26 cellular contexts compared by ENCODE assay signal in the genomic region with DNA sequence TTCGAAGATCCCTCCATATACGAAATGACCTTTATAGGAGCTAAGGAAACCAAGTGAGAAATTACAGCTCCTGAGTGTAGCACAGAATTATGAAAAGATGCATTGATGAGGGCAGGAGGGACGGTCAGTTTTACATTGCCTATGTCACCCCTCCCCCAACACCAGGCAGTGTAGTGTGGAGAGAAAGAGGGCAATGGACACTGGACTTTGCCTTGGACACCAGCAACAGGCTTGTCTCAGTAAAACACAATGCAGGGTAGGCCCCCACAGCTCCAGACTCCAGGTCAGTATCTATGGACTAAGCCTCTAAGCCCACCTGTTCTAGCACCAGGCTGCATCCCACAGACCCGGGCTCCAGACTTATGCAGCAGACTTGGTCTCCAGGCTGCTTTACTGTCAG. TPM values are rescaled to one million over a fixed set of nuclear protein-coding genes. Genes with fewer than 3 reads are reported as not detected.
DNase-seq lines count a peak whose midpoint lies in the region; ATAC-seq, FAIRE-seq and TF ChIP-seq lines count a peak whose summit lies in the region.
"Had no signal": no experiment of that assay in that cellular context is flagged by ENCODE, and none has a peak within 500 bp of the region (broad histone marks: within the 10 kb centered on the region; RNA-seq: fewer than 3 reads in every experiment).

No MANE protein-coding gene starts in this region.

- POLR2A ChIA-PET in HepG2 (lab: Yijun Ruan, JAX): no interaction called here

- H2AFZ ChIP-seq in HepG2 (ENCODE audit: low read length) (no peak overlapping the region), trophoblast cell (ENCODE audit: insufficient read depth, low read length, poor library complexity) (no peak overlapping the region)

- in situ Hi-C loops in HepG2 (cut with HindIII; ENCODE audit: extremely low pct_ligation_motif_present, low pct_unique_long_range_greater_than_20kb): no loop called here

- TF ChIP-seq EP300 in HepG2 (IDR thresholded peaks at IDR 0.05; ENCODE audit: low read depth in 2 of 2, low read length in 2 of 2): no peak
- no peak for TF ChIP-seq EP300 in HepG2 (CRISPR knock-in tag; IDR thresholded peaks at IDR 0.05; ENCODE audit: borderline replicate concordance)

- H3K27ac ChIP-seq in HepG2 (ENCODE audit: extremely low read length, insufficient read depth, low read length) (peak overlapping the region; percentile 19), right lobe of liver (no peak overlapping the region), trophoblast cell (ENCODE audit: low read depth, low read length) (no peak overlapping the region)
- H3K27ac ChIP-seq: 22Rv1, A549, BLaER1 had no signal

- H4K91ac ChIP-seq in trophoblast cell (ENCODE audit: low read depth, low read length): no peak overlapping the region

- peak overlapping the region; percentile 27; the same call in 1 of the 2 replicates for H3K4me2 ChIP-seq in HepG2 (ENCODE audit: low read depth, low read length)
- H3K4me2 ChIP-seq in trophoblast cell (ENCODE audit: low read length): no peak overlapping the region
- H3K4me2 ChIP-seq: A549, BLaER1 had no signal

- TF ChIP-seq POLR2A in HepG2 (IDR thresholded peaks at IDR 0.05; ENCODE audit: insufficient read depth in 1 of 2, low read depth in 2 of 2, low read length in 2 of 2): no peak
- no peak for TF ChIP-seq POLR2A in right lobe of liver (IDR thresholded peaks at IDR 0.05)

- H3K79me2 ChIP-seq in HepG2 (ENCODE audit: insufficient read depth, low read length): peaks cover 13% of the 10 kb centered on the region
- H3K79me2 ChIP-seq in trophoblast cell (ENCODE audit: control insufficient read depth, insufficient read depth, low read length, poor library complexity): no peaks in the 10 kb centered on the region

- BruUV-seq in HepG2 (replicated peaks; lab: Mats Ljungman, UMichigan): no TSS peak

- no peak for TF ChIP-seq CTCF in bronchial epithelial cell (IDR thresholded peaks at IDR 0.05; ENCODE audit: insufficient read depth, low read length, severe bottlenecking)
- TF ChIP-seq CTCF in HepG2 (CRISPR knock-in tag; IDR thresholded peaks at IDR 0.05): no peak
- TF ChIP-seq CTCF in right lobe of liver (IDR thresholded peaks at IDR 0.05): no peak
- TF ChIP-seq CTCF in BE2C (IDR thresholded peaks at IDR 0.05; ENCODE audit: low read depth, low read length): no peak

- H3K9me3 ChIP-seq in HepG2 (ENCODE audit: low read length): no peaks in the 10 kb centered on the region
- H3K9me3 ChIP-seq in right lobe of liver: no peaks in the 10 kb centered on the region
- no peaks in the 10 kb centered on the region for H3K9me3 ChIP-seq in trophoblast cell (ENCODE audit: insufficient read depth, low read depth, low read length)
- no peaks in the 10 kb centered on the region for H3K9me3 ChIP-seq in BE2C
- no peaks in the 10 kb centered on the region for H3K9me3 ChIP-seq in MG63

- H3K27me3 ChIP-seq in bronchial epithelial cell (ENCODE audit: control insufficient read depth, insufficient read depth, low read length) (no peaks in the 10 kb centered on the region), HepG2 (ENCODE audit: control insufficient read depth in 1 of 2, insufficient read depth in 2 of 2, low read length in 2 of 2) (no peaks in the 10 kb centered on the region), right lobe of liver (no peaks in the 10 kb centered on the region), trophoblast cell (ENCODE audit: insufficient read depth, low read length) (no peaks in the 10 kb centered on the region), BE2C (no peaks in the 10 kb centered on the region), MG63 (no peaks in the 10 kb centered on the region)

- H3K23ac ChIP-seq in trophoblast cell (ENCODE audit: low read length): no peak overlapping the region

- DNase-seq in bronchial epithelial cell (ENCODE audit: low read depth) (no peak), HepG2 (ENCODE audit: low spot score) (peak; percentile 6), right lobe of liver (no peak), trophoblast cell (no peak), BE2C (no peak), iPS-NIHi7 (ENCODE audit: extremely low spot score) (no peak), MG63 (no peak)
- DNase-seq: AML-193; C1 segment of cervical spinal cord; CD4-positive, alpha-beta memory T cell; CD4-positive, CD25-positive, alpha-beta regulatory T cell; CD8-positive, alpha-beta memory T cell; COR-L47; DMS 273 treated with DMSO at 0.1 percent for 48 hours; DMS153; DMS53; DMS79; DND-41; EL; GDM1 had no signal

- no peak overlapping the region for H2AK5ac ChIP-seq in trophoblast cell (ENCODE audit: low read length)

- peaks cover 17% of the 10 kb centered on the region for H3K4me1 ChIP-seq in HepG2 (ENCODE audit: insufficient read depth, low read length)
- peaks cover 0 to 2% (median 0%) of the 10 kb centered on the region in 4 donors for H3K4me1 ChIP-seq in right lobe of liver
- H3K4me1 ChIP-seq in trophoblast cell (ENCODE audit: control insufficient read depth in 1 of 2, insufficient read depth in 2 of 2, low read length in 2 of 2): peaks cover 0 to 5% of the 10 kb centered on the region in 2 experiments
- H3K4me1 ChIP-seq in BE2C: no peaks in the 10 kb centered on the region
- H3K4me1 ChIP-seq: A549, BLaER1 had no signal

- H3K4ac ChIP-seq in trophoblast cell (ENCODE audit: low read depth, low read length): peak overlapping the region; percentile 17

- H2BK12ac ChIP-seq in trophoblast cell (ENCODE audit: low read length): no peak overlapping the region

- peak; percentile 7 for FAIRE-seq in bronchial epithelial cell (lab: Jason Lieb, UNC)
- no peak for FAIRE-seq in HepG2 (lab: Jason Lieb, UNC)
- FAIRE-seq: A549, GM12878, GM12892, GM18507 had no signal

- no peaks in the 10 kb centered on the region for H3K79me1 ChIP-seq in trophoblast cell (ENCODE audit: low read length)

- peak; percentile 86 for ATAC-seq in HepG2
- ATAC-seq in right lobe of liver: peak; percentile 43 to 67 (median 62)
- ATAC-seq: A549, GM12878 had no signal

- no peak overlapping the region for H2BK5ac ChIP-seq in trophoblast cell (ENCODE audit: low read depth, low read length, poor library complexity)

- intact Hi-C loops in HepG2 (cut with micrococcal nuclease; ENCODE audit: unreplicated experiment): no loop called here
- intact Hi-C loops in right lobe of liver (cut with DNase I): no loop called here

- H2BK120ac ChIP-seq in trophoblast cell (ENCODE audit: insufficient read depth, low read length, poor library complexity): no peak overlapping the region

- CTCF ChIA-PET in HepG2 (lab: Yijun Ruan, JAX; ENCODE audit: low intra/inter-chr PET ratio, low total read pairs): no interaction called here

- H4K12ac ChIP-seq in trophoblast cell (ENCODE audit: low read depth, low read length): no peak overlapping the region

- H3K9ac ChIP-seq in HepG2 (ENCODE audit: insufficient read depth, low read depth, low read length) (no peak overlapping the region), trophoblast cell (ENCODE audit: low read length) (no peak overlapping the region)
- H3K9ac ChIP-seq: BLaER1 had no signal

- H3K4me3 ChIP-seq in bronchial epithelial cell (ENCODE audit: low read depth, low read length) (no peak overlapping the region), HepG2 (replicated peaks in 1 of 3; ENCODE audit: insufficient read depth in 1 of 3, low read depth in 2 of 3, low read length in 3 of 3) (no peak overlapping the region), right lobe of liver (no peak overlapping the region), trophoblast cell (ENCODE audit: low read depth, low read length) (no peak overlapping the region), BE2C (ENCODE audit: low read depth, low read length) (no peak overlapping the region), MG63 (no peak overlapping the region)
- H3K4me3 ChIP-seq: A549, BLaER1, GM12878 had no signal

- no peak overlapping the region for H4K8ac ChIP-seq in trophoblast cell (ENCODE audit: low read depth, low read length)

- 92% methylated on average over 3 of the region's 4 CpGs for WGBS in HepG2 (ENCODE audit: low lambda C conversion rate)
- WGBS in right lobe of liver (ENCODE audit: insufficient coverage, low coverage, low lambda C conversion rate, missing lambda C conversion rate): 51% methylated on average over 3 of the region's 4 CpGs
- no CpG with 5 or more reads among the region's 4 CpGs for WGBS in trophoblast cell (ENCODE audit: extremely low coverage, insufficient coverage, insufficient read length)

- no peaks in the 10 kb centered on the region for H4K20me1 ChIP-seq in HepG2 (ENCODE audit: insufficient read depth, low read length)

- peak overlapping the region; percentile 47 for H3K18ac ChIP-seq in trophoblast cell (ENCODE audit: low read length)

- no peak for TF ChIP-seq RAD21 in HepG2 (CRISPR knock-in tag; IDR thresholded peaks at IDR 0.05)

- H3K14ac ChIP-seq in trophoblast cell (ENCODE audit: low read length): no peak overlapping the region

- no peaks in the 10 kb centered on the region for H3K36me3 ChIP-seq in bronchial epithelial cell (ENCODE audit: control insufficient read depth, insufficient read depth, low read length)
- no peaks in the 10 kb centered on the region for H3K36me3 ChIP-seq in HepG2 (replicated peaks in 1 of 2; ENCODE audit: control insufficient read depth in 1 of 2, insufficient read depth in 2 of 2, low read length in 2 of 2)
- H3K36me3 ChIP-seq in right lobe of liver: no peaks in the 10 kb centered on the region
- H3K36me3 ChIP-seq in trophoblast cell (ENCODE audit: control insufficient read depth in 1 of 2, insufficient read depth in 2 of 2, low read length in 2 of 2): peaks cover 2 to 3% of the 10 kb centered on the region in 2 experiments
- no peaks in the 10 kb centered on the region for H3K36me3 ChIP-seq in BE2C
- H3K36me3 ChIP-seq in MG63: no peaks in the 10 kb centered on the region

RNA-seq across cellular contexts. Expression of gene APOOL, which starts 16.5 kb away (rescaled TPM):
- 2.9 and 7.3 TPM in 2 replicates for total RNA-seq in bronchial epithelial cell
- 13.9 and 28.0 TPM in 2 replicates for total RNA-seq in HepG2 (2016; rRNA removed; fragmentation: Illumina TruSeq; extraction: Trizol)
- total RNA-seq in HepG2 (2016; cell fraction: cytosol; rRNA removed; fragmentation: Illumina TruSeq; extraction: Trizol; ENCODE audit: low read depth): 6.0 and 6.2 TPM in 2 replicates
- total RNA-seq in HepG2 (2016; cell fraction: insoluble cytoplasmic fraction; rRNA removed; fragmentation: Illumina TruSeq; extraction: Trizol): 14.5 and 27.0 TPM in 2 replicates
- total RNA-seq in HepG2 (2016; cell fraction: membrane; rRNA removed; fragmentation: Illumina TruSeq; extraction: Trizol): 4.4 and 5.0 TPM in 2 replicates
- total RNA-seq in HepG2 (2016; cell fraction: nucleus; rRNA removed; fragmentation: Illumina TruSeq; extraction: Trizol): 9.6 and 12.3 TPM in 2 replicates
- polyA plus RNA-seq in HepG2 (2011; rRNA removed): 5.3 and 7.3 TPM in 2 replicates
- 2.6 and 4.3 TPM in 2 replicates for polyA plus RNA-seq in HepG2 (2011; cell fraction: cytosol; rRNA removed)
- polyA plus RNA-seq in HepG2 (2011; cell fraction: nucleus; rRNA removed): 2.9 and 3.3 TPM in 2 replicates
- polyA plus RNA-seq in HepG2 (2012): 7.8 and 9.6 TPM in 2 replicates
- 1.9 and 2.5 TPM in 2 replicates for polyA plus RNA-seq in HepG2 (2016; cell fraction: cytosol; fragmentation: Illumina TruSeq; extraction: Trizol; ENCODE audit: low read depth)
- polyA plus RNA-seq in HepG2 (2016; cell fraction: insoluble cytoplasmic fraction; fragmentation: Illumina TruSeq; extraction: Trizol; ENCODE audit: low read depth): 18.7 and 22.2 TPM in 2 replicates
- 2.0 and 2.8 TPM in 2 replicates for polyA plus RNA-seq in HepG2 (2016; cell fraction: membrane; fragmentation: Illumina TruSeq; extraction: Trizol; ENCODE audit: low read depth)
- polyA plus RNA-seq in HepG2 (2016; cell fraction: nucleus; fragmentation: Illumina TruSeq; extraction: Trizol; ENCODE audit: insufficient read depth, low read depth): 9.0 and 11.5 TPM in 2 replicates
- 2.7 and 10.9 TPM in 2 replicates for polyA minus RNA-seq in HepG2 (2011; rRNA and poly(A)+ RNA removed; ENCODE audit: low replicate concordance)
- polyA minus RNA-seq in HepG2 (2011; cell fraction: cytosol; rRNA and poly(A)+ RNA removed): 5.8 and 8.5 TPM in 2 replicates
- polyA minus RNA-seq in HepG2 (2011; cell fraction: nucleus; rRNA and poly(A)+ RNA removed): 8.4 and 10.7 TPM in 2 replicates
- total RNA-seq in right lobe of liver: 10 to 100 TPM; 14.3 to 25.3 (median 20.0) TPM
- 11.3 and 12.0 TPM in 2 replicates for polyA plus RNA-seq in trophoblast cell (2013)
- polyA plus RNA-seq in BE2C (2012; ENCODE audit: insufficient read depth, insufficient read length, low read depth): 4.8 TPM
- 11.0 and 12.4 TPM in 2 replicates for total RNA-seq in MG63 (2014; rRNA removed; shearing (Covaris generic); ENCODE audit: low replicate concordance)
